ENCODE assay signal across 9 cellular contexts in the genomic region with DNA sequence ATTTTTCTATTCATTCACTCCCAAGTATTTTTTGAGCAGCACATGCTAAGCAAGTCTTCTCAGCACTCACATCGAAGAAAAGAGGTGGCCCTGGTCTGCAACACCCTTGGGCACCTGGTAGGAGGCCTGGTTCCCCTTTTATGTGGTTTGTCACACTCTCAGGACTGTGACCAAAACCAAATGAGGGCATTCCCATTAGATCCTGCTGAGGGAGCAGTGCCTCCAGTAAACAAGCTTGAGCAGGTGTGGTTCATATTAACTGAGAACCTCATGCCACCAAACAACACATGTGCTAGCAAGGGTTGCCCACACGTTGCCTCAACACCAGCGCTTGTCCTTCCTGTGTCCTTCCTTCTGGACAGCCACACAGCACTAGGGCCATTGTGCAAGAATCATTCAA. TPM values are rescaled to one million over a fixed set of nuclear protein-coding genes. Genes with fewer than 3 reads are reported as not detected.
DNase-seq lines count a peak whose midpoint lies in the region; ATAC-seq and TF ChIP-seq lines count a peak whose summit lies in the region.
"Had no signal": no experiment of that assay in that cellular context is flagged by ENCODE, and none has a peak within 500 bp of the region (broad histone marks: within the 10 kb centered on the region; RNA-seq: fewer than 3 reads in every experiment).

No MANE protein-coding gene starts in this region.

- H3K79me2 ChIP-seq in SU-DHL-6 (ENCODE audit: insufficient read depth, low read length): no peaks in the 10 kb centered on the region

- ATAC-seq in GM19395 (IDR thresholded peaks at IDR 0.05; ENCODE audit: unreplicated experiment): peak; percentile 83
- ATAC-seq in HG03139 (IDR thresholded peaks at IDR 0.05; ENCODE audit: unreplicated experiment): peak; percentile 72

- no peak overlapping the region for H3K27ac ChIP-seq in SU-DHL-6 (ENCODE audit: low read depth, low read length)
- H3K27ac ChIP-seq in RWPE1: no peak overlapping the region
- H3K27ac ChIP-seq: right atrium auricular region had no signal

- H2AFZ ChIP-seq in SU-DHL-6 (ENCODE audit: low read depth, low read length, severe bottlenecking): no peak overlapping the region

- H3K4me2 ChIP-seq in SU-DHL-6 (ENCODE audit: low read depth, low read length, poor library complexity, severe bottlenecking): no peak overlapping the region

- H4K20me1 ChIP-seq in SU-DHL-6 (ENCODE audit: low read depth, low read length): no peaks in the 10 kb centered on the region

- H3K9me2 ChIP-seq in SU-DHL-6 (replicated peaks; ENCODE audit: insufficient read depth, low read length): no peaks in the 10 kb centered on the region

- peak; percentile 81 for DNase-seq in GF-D8 (lab: John Stamatoyannopoulos, UW)
- no peak for DNase-seq in middle frontal gyrus (ENCODE audit: extremely low spot score, low spot score)
- no peak for DNase-seq in RWPE1 (ENCODE audit: low spot score)
- no peak for DNase-seq in dermis blood vessel endothelial cell
- DNase-seq in anterior cingulate cortex (lab: John Stamatoyannopoulos, UW): no peak

- H3F3A ChIP-seq in SU-DHL-6 (ENCODE audit: insufficient read depth): no peaks in the 10 kb centered on the region

- no peak overlapping the region for H3K9ac ChIP-seq in SU-DHL-6 (ENCODE audit: low read length)

- H3K27me3 ChIP-seq in SU-DHL-6 (ENCODE audit: low read length): no peaks in the 10 kb centered on the region
- H3K27me3 ChIP-seq: right atrium auricular region had no signal

- POLR2A ChIA-PET in RWPE1 (lab: Yijun Ruan, JAX; ENCODE audit: low non-redundant PET): no interaction called here

- TF ChIP-seq CTCF in SU-DHL-6 (IDR thresholded peaks at IDR 0.05; ENCODE audit: insufficient read depth, low read length, poor library complexity, severe bottlenecking) (peak; percentile 12), RWPE1 (conservative IDR thresholded peaks at IDR 0.05; ENCODE audit: low read depth) (no peak)

- H3K9me3 ChIP-seq in SU-DHL-6 (ENCODE audit: insufficient read depth, low read length): no peaks in the 10 kb centered on the region; the same call in 1 of the 2 replicates
- H3K9me3 ChIP-seq: right atrium auricular region had no signal

- CTCF ChIA-PET in RWPE1 (lab: Yijun Ruan, JAX): interaction anchor here (0.6 to 1.6 kb wide), 3 partner anchors 11 to 1186 kb away, joined by 4 to 6 read pairs (median 4); no protein-coding TSS in a partner anchor

- no peak overlapping the region for H3K4me3 ChIP-seq in SU-DHL-6 (ENCODE audit: insufficient read depth, low read length, poor library complexity, severe bottlenecking)
- H3K4me3 ChIP-seq: right atrium auricular region had no signal

- H3K36me3 ChIP-seq in SU-DHL-6 (ENCODE audit: low read length): no peaks in the 10 kb centered on the region
- H3K36me3 ChIP-seq: right atrium auricular region had no signal

RNA-seq across cellular contexts. Expression of a gene that starts 26.9 kb away (rescaled TPM):
- under 0.01 TPM in 1 of 2 replicates, not detected in the other for total RNA-seq in dermis blood vessel endothelial cell
